8 cellular contexts compared by ENCODE assay signal in genomic region chr6:44268095-44268628, GRCh38. TPM values are rescaled to one million over a fixed set of nuclear protein-coding genes. Genes with fewer than 3 reads are reported as not detected.
DNase-seq lines count a peak whose midpoint lies in the region; ATAC-seq and TF ChIP-seq lines count a peak whose summit lies in the region.

No MANE protein-coding gene starts in this region.

- no peak for ATAC-seq in HG03097 (IDR thresholded peaks at IDR 0.05; ENCODE audit: low FRiP score, unreplicated experiment)
- ATAC-seq in HG03108 (IDR thresholded peaks at IDR 0.05; ENCODE audit: unreplicated experiment): no peak

- no peak overlapping the region for H3K4me3 ChIP-seq in BE2C (ENCODE audit: low read depth, low read length)
- H3K4me3 ChIP-seq in fibroblast of pulmonary artery (replicated peaks; ENCODE audit: low read depth, low read length): no peak overlapping the region

- TF ChIP-seq CTCF in BE2C (IDR thresholded peaks at IDR 0.05; ENCODE audit: low read depth, low read length): peak; percentile 99
- peak; percentile 99 for TF ChIP-seq CTCF in fibroblast of pulmonary artery (IDR thresholded peaks at IDR 0.05; ENCODE audit: low read length, missing control alignments)

- intact Hi-C loops in posterior cingulate gyrus (cut with DNase I): loop anchor here (1.0 kb wide), 2 partner anchors 36 to 70 kb away; no protein-coding TSS in a partner anchor

- no peaks in the 10 kb centered on the region for H3K36me3 ChIP-seq in BE2C

- H3K9me3 ChIP-seq in BE2C: no peaks in the 10 kb centered on the region

- peak; percentile 67 for DNase-seq in BE2C
- peak; percentile 62 for DNase-seq in GM19238 (ENCODE audit: insufficient read length, low spot score)
- peak; percentile 81 for DNase-seq in NCI-H69 (lab: John Stamatoyannopoulos, UW)
- peak; percentile 60 for DNase-seq in activated T-cell treated with anti-CD3 and anti-CD28 coated beads for 4 hours
- DNase-seq in fibroblast of pulmonary artery (ENCODE audit: low read depth): peak; percentile 62
- peak in 8 of 10 donors; percentile 40 to 92 (median 66) for DNase-seq in posterior cingulate gyrus

- H3K4me1 ChIP-seq in BE2C: peaks cover 4% of the 10 kb centered on the region; the same call in 1 of the 2 replicates

- H3K27me3 ChIP-seq in BE2C: no peaks in the 10 kb centered on the region

RNA-seq across cellular contexts. Expression of gene TMEM151B, which starts 2.1 kb away (rescaled TPM):
- polyA plus RNA-seq in BE2C (2012; ENCODE audit: insufficient read depth, insufficient read length, low read depth): 8.0 TPM

RNA-seq across cellular contexts. Expression of gene NFKBIE, which starts 2.8 kb away (rescaled TPM):
- 26.2 TPM for polyA plus RNA-seq in BE2C (2012; ENCODE audit: insufficient read depth, insufficient read length, low read depth)

RNA-seq across cellular contexts. Expression of gene SLC35B2, which starts 10.8 kb away (rescaled TPM):
- polyA plus RNA-seq in BE2C (2012; ENCODE audit: insufficient read depth, insufficient read length, low read depth): 111 TPM

RNA-seq across cellular contexts. Expression of gene HSP90AB1, which starts 21.3 kb away (rescaled TPM):
- 666 TPM for polyA plus RNA-seq in BE2C (2012; ENCODE audit: insufficient read depth, insufficient read length, low read depth)

RNA-seq across cellular contexts. Expression of gene SLC29A1, which starts 44.8 kb away (rescaled TPM):
- 184 TPM for polyA plus RNA-seq in BE2C (2012; ENCODE audit: insufficient read depth, insufficient read length, low read depth)
